In genomic region chr14:97538749-97539388, GRCh38 we compare ENCODE assay signal across 18 cellular contexts.
DNase-seq lines count a peak whose midpoint lies in the region; ATAC-seq lines count a peak whose summit lies in the region.
"Had no signal": no experiment of that assay in that cellular context is flagged by ENCODE, and none has a peak within 500 bp of the region (broad histone marks: within the 10 kb centered on the region; RNA-seq: fewer than 3 reads in every experiment).

No MANE protein-coding gene starts in this region.

- peaks cover 0 to 3% (median 0%) of the 10 kb centered on the region in 8 donors for H3K9me3 Mint-ChIP-seq in CD4-positive, alpha-beta memory T cell
- no peaks in the 10 kb centered on the region for H3K9me3 Mint-ChIP-seq in T-helper 2 cell treated with Interferon-gamma antibody and Interleukin-4, amounts not matched to agents 5 μg/mL and 100 μg/mL, for 36 hours
- no peaks in the 10 kb centered on the region for H3K9me3 Mint-ChIP-seq in effector memory CD8-positive, alpha-beta T cell
- H3K9me3 Mint-ChIP-seq: H9 had no signal

- no peaks in the 10 kb centered on the region for H3K27me3 ChIP-seq in CD4-positive, alpha-beta memory T cell (ENCODE audit: insufficient read depth, low read length)
- H3K27me3 ChIP-seq: BLaER1, SJSA1 had no signal

- peak overlapping the region in 3 of 8 donors; percentile 0 to 27 (median 18) for H3K4me3 Mint-ChIP-seq in CD4-positive, alpha-beta memory T cell
- H3K4me3 Mint-ChIP-seq in T-helper 2 cell treated with Interferon-gamma antibody and Interleukin-4, amounts not matched to agents 5 μg/mL and 100 μg/mL, for 36 hours = no peak overlapping the region
- H3K4me3 Mint-ChIP-seq in effector memory CD8-positive, alpha-beta T cell = no peak overlapping the region
- H3K4me3 Mint-ChIP-seq: H9 had no signal

- CTCF ChIA-PET in CD4-positive, alpha-beta memory T cell (lab: Charles Lee; ENCODE audit: partially characterized antibody) = no interaction called here

- no peak overlapping the region for H3K4me3 ChIP-seq in CD4-positive, alpha-beta memory T cell (ENCODE audit: low read length in 2 of 2)
- H3K4me3 ChIP-seq: BLaER1, PC-9, SJSA1 had no signal

- DNase-seq in CD4-positive, alpha-beta memory T cell = peak in 3 of 5 donors; percentile 6 to 32 (median 10)
- no peak for DNase-seq in T-helper 2 cell treated with Interferon-gamma antibody and Interleukin-4, amounts not matched to agents 5 μg/mL and 100 μg/mL, for 36 hours (ENCODE audit: low spot score)
- DNase-seq in effector memory CD8-positive, alpha-beta T cell = peak in 1 of 3 experiments; percentile 2
- DNase-seq in putamen (ENCODE audit: low spot score) (peak; percentile 71), D341Med (ENCODE audit: low spot score) (no peak)
- no peak for DNase-seq in stimulated activated CD4-positive, alpha-beta T cell treated with anti-CD3 and anti-CD28 coated beads, Interleukin-2, amount 100 ng/mL, for 24 hours
- DNase-seq: DMS79, H9, NCI-H1417, NCI-H187, NCI-H226, NCI-H524 treated with DMSO at 0.1 percent for 48 hours, PC-9 had no signal

- H3K36me3 Mint-ChIP-seq in CD4-positive, alpha-beta memory T cell = no peaks in the 10 kb centered on the region
- H3K36me3 Mint-ChIP-seq in T-helper 2 cell treated with Interferon-gamma antibody and Interleukin-4, amounts not matched to agents 5 μg/mL and 100 μg/mL, for 36 hours (ENCODE audit: low read depth) = peaks cover 2% of the 10 kb centered on the region
- H3K36me3 Mint-ChIP-seq in effector memory CD8-positive, alpha-beta T cell (ENCODE audit: insufficient read depth) = no peaks in the 10 kb centered on the region

- no peaks in the 10 kb centered on the region for H3K9me3 ChIP-seq in CD4-positive, alpha-beta memory T cell (ENCODE audit: control insufficient read depth in 1 of 2, low read length in 2 of 2)
- H3K9me3 ChIP-seq: BLaER1, SJSA1 had no signal

- ATAC-seq in effector memory CD8-positive, alpha-beta T cell (replicated peaks) = peak; percentile 60
- ATAC-seq in GM21576 (IDR thresholded peaks at IDR 0.05; ENCODE audit: unreplicated experiment) = no peak

- H3K27me3 Mint-ChIP-seq in CD4-positive, alpha-beta memory T cell = no peaks in the 10 kb centered on the region
- H3K27me3 Mint-ChIP-seq in T-helper 2 cell treated with Interferon-gamma antibody and Interleukin-4, amounts not matched to agents 5 μg/mL and 100 μg/mL, for 36 hours (ENCODE audit: low read depth) = no peaks in the 10 kb centered on the region
- peaks cover 0 to under 1% of the 10 kb centered on the region in 2 donors for H3K27me3 Mint-ChIP-seq in effector memory CD8-positive, alpha-beta T cell

- POLR2A ChIA-PET in CD4-positive, alpha-beta memory T cell (lab: Charles Lee; ENCODE audit: partially characterized antibody) = no interaction called here

- peak overlapping the region in 4 of 7 donors; percentile 29 to 89 (median 49) for H3K27ac Mint-ChIP-seq in CD4-positive, alpha-beta memory T cell
- peak overlapping the region; percentile 34 for H3K27ac Mint-ChIP-seq in T-helper 2 cell treated with Interferon-gamma antibody and Interleukin-4, amounts not matched to agents 5 μg/mL and 100 μg/mL, for 36 hours
- peak overlapping the region in 1 of 2 donors; percentile 39 for H3K27ac Mint-ChIP-seq in effector memory CD8-positive, alpha-beta T cell
- H3K27ac Mint-ChIP-seq: H9 had no signal

- H3K4me1 Mint-ChIP-seq in CD4-positive, alpha-beta memory T cell = peaks cover 18 to 27% (median 24%) of the 10 kb centered on the region in 4 donors
- peaks cover 35% of the 10 kb centered on the region for H3K4me1 Mint-ChIP-seq in T-helper 2 cell treated with Interferon-gamma antibody and Interleukin-4, amounts not matched to agents 5 μg/mL and 100 μg/mL, for 36 hours (ENCODE audit: low read depth)
- peaks cover 20 to 42% of the 10 kb centered on the region in 2 donors for H3K4me1 Mint-ChIP-seq in effector memory CD8-positive, alpha-beta T cell (ENCODE audit: low read depth in 2 of 2)
- H3K4me1 Mint-ChIP-seq: H9 had no signal

- intact Hi-C loops in CD4-positive, alpha-beta memory T cell (cut with micrococcal nuclease) = no loop called here

- H3K4me1 ChIP-seq in CD4-positive, alpha-beta memory T cell (ENCODE audit: insufficient read depth, low read length) = peaks cover 16% of the 10 kb centered on the region
- H3K4me1 ChIP-seq: SJSA1 had no signal

- no peaks in the 10 kb centered on the region for H3K36me3 ChIP-seq in CD4-positive, alpha-beta memory T cell (ENCODE audit: insufficient read depth, low read length)
- H3K36me3 ChIP-seq: BLaER1, SJSA1 had no signal

- no peak overlapping the region for H3K27ac ChIP-seq in CD4-positive, alpha-beta memory T cell (ENCODE audit: low read depth, low read length)
- H3K27ac ChIP-seq: BLaER1, HL-60, KMS-11, PC-9, SJSA1 had no signal

Comparison
In these comparisons a context has a peak if more than half of its experiments do, and no peak if none do; other contexts are left out.
1. DNase-seq: peak in CD4-positive, alpha-beta memory T cell (3 of 5) and putamen (single experiment); none in T-helper 2 cell treated with Interferon-gamma antibody and Interleukin-4, amounts not matched to agents 5 μg/mL and 100 μg/mL, for 36 hours (single experiment), D341Med (single experiment) and stimulated activated CD4-positive, alpha-beta T cell treated with anti-CD3 and anti-CD28 coated beads, Interleukin-2, amount 100 ng/mL, for 24 hours (0 of 2).